ENCODE assay signal across 24 cellular contexts in the genomic region with DNA sequence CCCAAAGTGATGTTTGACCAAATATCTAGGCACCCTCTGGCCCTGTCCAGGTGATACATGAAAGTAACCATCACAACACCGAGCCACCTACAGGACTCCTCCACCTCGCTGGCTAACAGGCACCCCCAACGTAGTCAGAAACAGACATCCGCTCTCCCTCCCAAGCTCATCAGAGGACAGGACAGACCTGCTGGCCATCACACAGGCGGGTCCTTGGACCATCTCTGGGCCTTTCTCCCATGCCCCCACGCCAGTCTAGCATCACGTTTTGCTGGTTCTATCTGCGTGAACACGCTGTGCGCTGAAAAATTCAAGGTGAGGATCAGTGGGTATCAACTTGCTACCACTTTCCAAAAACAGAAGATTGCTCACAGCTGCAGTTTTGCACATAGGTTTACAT.
"Had no signal": no experiment of that assay in that cellular context is flagged by ENCODE, and none has a peak within 500 bp of the region (broad histone marks: within the 10 kb centered on the region; RNA-seq: fewer than 3 reads in every experiment).

No MANE protein-coding gene starts in this region.

- H2AFZ ChIP-seq: hepatocyte had no signal

- H3K79me2 ChIP-seq: hepatocyte had no signal

- ATAC-seq: effector memory CD8-positive, alpha-beta T cell; gastroesophageal sphincter; heart left ventricle; left lung; naive thymus-derived CD8-positive, alpha-beta T cell; stimulated activated effector memory CD8-positive, alpha-beta T cell treated with anti-CD3 and anti-CD28 coated beads, Interleukin-12 subunit alpha, Interleukin-12 subunit beta, amount 100 ng/mL, for 72 hours; upper lobe of right lung had no signal

- H3K9me3 ChIP-seq: gastroesophageal sphincter, left lung, neutrophil, prostate gland, right atrium auricular region, sigmoid colon, tibial nerve, upper lobe of right lung, uterus had no signal

- FAIRE-seq: endometrium, kidney had no signal

- H3K9me3 Mint-ChIP-seq: effector memory CD8-positive, alpha-beta T cell; stimulated activated effector memory CD8-positive, alpha-beta T cell treated with anti-CD3 and anti-CD28 coated beads, Interleukin-12 subunit alpha, Interleukin-12 subunit beta, amount 100 ng/mL, for 72 hours had no signal

- H3K4me1 Mint-ChIP-seq: naive thymus-derived CD8-positive, alpha-beta T cell; stimulated activated effector memory CD8-positive, alpha-beta T cell treated with anti-CD3 and anti-CD28 coated beads, Interleukin-12 subunit alpha, Interleukin-12 subunit beta, amount 100 ng/mL, for 72 hours had no signal

- H3K27ac ChIP-seq: heart left ventricle, hepatocyte, left lung, neutrophil, prostate gland, right atrium auricular region, sigmoid colon, tibial nerve, uterus had no signal

- H3K4me3 ChIP-seq: gastroesophageal sphincter, heart left ventricle, hepatocyte, left lung, prostate gland, right atrium auricular region, sigmoid colon, stomach, tibial nerve, upper lobe of right lung, uterus had no signal

- DNase-seq: cortex of kidney; effector memory CD8-positive, alpha-beta T cell; foreskin fibroblast; heart left ventricle; kidney; left lung; mesendoderm; naive thymus-derived CD8-positive, alpha-beta T cell; nephron progenitor cell; sigmoid colon; stimulated activated CD4-positive, alpha-beta T cell treated with anti-CD3 and anti-CD28 coated beads, Interleukin-2, amount 100 ng/mL, for 24 hours; stimulated activated CD4-positive, alpha-beta T cell treated with anti-CD3 and anti-CD28 coated beads, Interleukin-4, amount 100 ng/mL, for 24 hours; stimulated activated naive CD4-positive, alpha-beta T cell treated with Interleukin-2 at 50 U/mL for 16 hours; stomach; upper lobe of right lung; uterus had no signal

- H3K36me3 Mint-ChIP-seq: naive thymus-derived CD8-positive, alpha-beta T cell; stimulated activated effector memory CD8-positive, alpha-beta T cell treated with anti-CD3 and anti-CD28 coated beads, Interleukin-12 subunit alpha, Interleukin-12 subunit beta, amount 100 ng/mL, for 72 hours had no signal

- H3K27me3 ChIP-seq: gastroesophageal sphincter, hepatocyte, right atrium auricular region, sigmoid colon, uterus had no signal

- H3K4me2 ChIP-seq: hepatocyte had no signal

- H3K36me3 ChIP-seq: gastroesophageal sphincter, heart left ventricle, left lung, neutrophil, prostate gland, right atrium auricular region, sigmoid colon, stomach, tibial nerve, upper lobe of right lung, uterus had no signal

- H3K4me3 Mint-ChIP-seq: effector memory CD8-positive, alpha-beta T cell; naive thymus-derived CD8-positive, alpha-beta T cell; nephron progenitor cell; stimulated activated effector memory CD8-positive, alpha-beta T cell treated with anti-CD3 and anti-CD28 coated beads, Interleukin-12 subunit alpha, Interleukin-12 subunit beta, amount 100 ng/mL, for 72 hours had no signal

- H3K27ac Mint-ChIP-seq: nephron progenitor cell; stimulated activated effector memory CD8-positive, alpha-beta T cell treated with anti-CD3 and anti-CD28 coated beads, Interleukin-12 subunit alpha, Interleukin-12 subunit beta, amount 100 ng/mL, for 72 hours had no signal

- H3K4me1 ChIP-seq: prostate gland, right atrium auricular region, uterus had no signal
